15 cellular contexts compared by ENCODE assay signal in the genomic region with DNA sequence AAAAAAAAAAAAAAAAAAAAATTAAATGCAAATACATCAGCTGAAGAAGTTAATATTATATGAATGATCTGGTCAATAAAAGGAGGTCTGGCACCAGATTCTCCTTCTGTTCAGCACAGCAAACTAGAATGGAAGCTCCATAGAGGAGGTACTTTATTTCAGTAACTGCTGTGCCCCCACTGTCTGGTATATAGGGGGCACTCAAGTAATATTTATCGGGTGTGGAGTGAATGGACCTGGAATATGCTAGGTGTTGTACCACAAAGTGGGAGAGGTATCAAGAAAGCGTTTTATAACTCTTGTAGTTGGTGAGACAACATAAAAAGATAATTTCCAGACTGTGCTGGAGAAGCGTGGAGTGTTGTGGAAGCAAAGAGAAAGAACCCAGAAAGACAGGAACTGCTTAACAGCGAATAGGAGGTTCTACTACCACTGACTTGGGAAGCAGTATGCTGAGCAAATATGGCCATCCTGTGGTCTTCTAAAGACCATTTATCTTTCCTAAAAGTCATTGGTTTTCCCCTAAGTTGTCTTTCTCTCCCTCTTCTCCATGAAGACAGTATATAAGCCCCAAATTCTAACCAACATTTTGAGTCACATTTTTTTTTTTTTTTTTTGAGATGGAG. TPM values are rescaled to one million over a fixed set of nuclear protein-coding genes. Genes with fewer than 3 reads are reported as not detected.
DNase-seq lines count a peak whose midpoint lies in the region; ATAC-seq, FAIRE-seq and TF ChIP-seq lines count a peak whose summit lies in the region.
"Had no signal": no experiment of that assay in that cellular context is flagged by ENCODE, and none has a peak within 500 bp of the region (broad histone marks: within the 10 kb centered on the region; RNA-seq: fewer than 3 reads in every experiment).

No MANE protein-coding gene starts in this region.

- no peak overlapping the region for H3K9ac ChIP-seq in endothelial cell of umbilical vein (replicated peaks; ENCODE audit: extremely low read depth, insufficient read depth, low read length)

- intact Hi-C loops in left ventricle myocardium inferior (cut with micrococcal nuclease) (no loop called here), left cardiac atrium (cut with DNase I) (no loop called here), endothelial cell of umbilical vein (cut with micrococcal nuclease) (loop anchor here (1.0 kb wide), 2 partner anchors 277 to 335 kb away; no protein-coding TSS in a partner anchor)

- H3K4me1 ChIP-seq in left ventricle myocardium inferior (no peaks in the 10 kb centered on the region), endothelial cell of umbilical vein (ENCODE audit: control insufficient read depth, extremely low read depth, insufficient read depth, low read length) (no peaks in the 10 kb centered on the region)
- H3K4me1 ChIP-seq: suprapubic skin had no signal

- H3K27me3 ChIP-seq in left ventricle myocardium inferior (ENCODE audit: low read depth) (peaks cover 3% of the 10 kb centered on the region), endothelial cell of umbilical vein (ENCODE audit: control insufficient read depth in 2 of 2, insufficient read depth in 2 of 2, low read length in 2 of 2) (no peaks in the 10 kb centered on the region)
- H3K27me3 ChIP-seq: suprapubic skin had no signal

- H3K79me2 ChIP-seq in endothelial cell of umbilical vein (ENCODE audit: control insufficient read depth, insufficient read depth, low read length): no peaks in the 10 kb centered on the region

- no peak overlapping the region for H3K4me3 Mint-ChIP-seq in type B pancreatic cell
- peak overlapping the region in 1 of 2 donors; percentile 2 for H3K4me3 Mint-ChIP-seq in effector memory CD8-positive, alpha-beta T cell
- H3K4me3 Mint-ChIP-seq: CD8-positive, alpha-beta memory T cell had no signal

- no peak overlapping the region for H3K4me2 ChIP-seq in endothelial cell of umbilical vein (ENCODE audit: insufficient read depth, low read length)

- dilution Hi-C loops in endothelial cell of umbilical vein (cut with MboI; ENCODE audit: extremely low pct_ligation_motif_present, low sequenced_read_pairs): no loop called here

- no peak overlapping the region for H2AFZ ChIP-seq in endothelial cell of umbilical vein (ENCODE audit: low read depth, low read length)

- peaks cover 6% of the 10 kb centered on the region for H3K27me3 Mint-ChIP-seq in type B pancreatic cell
- peaks cover 0 to 15% of the 10 kb centered on the region in 2 donors for H3K27me3 Mint-ChIP-seq in effector memory CD8-positive, alpha-beta T cell

- no TSS peak for BruUV-seq in endothelial cell of umbilical vein (replicated peaks; lab: Mats Ljungman, UMichigan)

- H3K9me3 ChIP-seq in left ventricle myocardium inferior (replicated peaks): no peaks in the 10 kb centered on the region
- no peaks in the 10 kb centered on the region for H3K9me3 ChIP-seq in endothelial cell of umbilical vein (replicated peaks; ENCODE audit: control insufficient read depth, insufficient read depth, low read length)
- H3K9me3 ChIP-seq: suprapubic skin had no signal

- TF ChIP-seq CTCF in left ventricle myocardium inferior (IDR thresholded peaks at IDR 0.05; ENCODE audit: borderline replicate concordance): peak; percentile 33
- no peak for TF ChIP-seq CTCF in endothelial cell of umbilical vein (IDR thresholded peaks at IDR 0.05; ENCODE audit: extremely low read depth in 1 of 2, insufficient read depth in 1 of 2, low read depth in 1 of 2, low read length in 2 of 2)
- peak; percentile 35 for TF ChIP-seq CTCF in type B pancreatic cell (conservative IDR thresholded peaks at IDR 0.05)

- FAIRE-seq in endothelial cell of umbilical vein (lab: Jason Lieb, UNC): no peak
- FAIRE-seq: GM18507 had no signal

- H3K9me3 Mint-ChIP-seq in type B pancreatic cell: peaks cover 3% of the 10 kb centered on the region
- no peaks in the 10 kb centered on the region for H3K9me3 Mint-ChIP-seq in effector memory CD8-positive, alpha-beta T cell
- H3K9me3 Mint-ChIP-seq: CD8-positive, alpha-beta memory T cell had no signal

- H3K36me3 Mint-ChIP-seq in type B pancreatic cell: no peaks in the 10 kb centered on the region
- no peaks in the 10 kb centered on the region for H3K36me3 Mint-ChIP-seq in effector memory CD8-positive, alpha-beta T cell (ENCODE audit: insufficient read depth)
- H3K36me3 Mint-ChIP-seq: CD8-positive, alpha-beta memory T cell had no signal

- no peaks in the 10 kb centered on the region for H3K9me1 ChIP-seq in endothelial cell of umbilical vein (replicated peaks; ENCODE audit: control insufficient read depth, extremely low read depth, insufficient read depth, low read length)

- H3K4me1 Mint-ChIP-seq in type B pancreatic cell (ENCODE audit: unreplicated experiment): no peaks in the 10 kb centered on the region
- H3K4me1 Mint-ChIP-seq in effector memory CD8-positive, alpha-beta T cell (ENCODE audit: low read depth in 2 of 2): peaks cover 4 to 5% of the 10 kb centered on the region in 2 donors

- H3K27ac Mint-ChIP-seq in type B pancreatic cell: no peak overlapping the region
- H3K27ac Mint-ChIP-seq in effector memory CD8-positive, alpha-beta T cell: no peak overlapping the region
- H3K27ac Mint-ChIP-seq: CD8-positive, alpha-beta memory T cell had no signal

- TF ChIP-seq POLR2A in endothelial cell of umbilical vein (IDR thresholded peaks at IDR 0.05; ENCODE audit: low read depth, low read length): no peak

- DNase-seq in left ventricle myocardium inferior: no peak
- no peak for DNase-seq in left cardiac atrium
- DNase-seq in NCI-H69 (lab: John Stamatoyannopoulos, UW): peak; percentile 70
- peak; percentile 15 for DNase-seq in endothelial cell of umbilical vein (ENCODE audit: low read depth, low spot score)
- DNase-seq in type B pancreatic cell (ENCODE audit: extremely low spot score, unreplicated experiment): no peak
- no peak for DNase-seq in effector memory CD8-positive, alpha-beta T cell
- DNase-seq in NK-92 (lab: John Stamatoyannopoulos, UW; ENCODE audit: unreplicated experiment): no peak
- no peak for DNase-seq in caudate nucleus (lab: John Stamatoyannopoulos, UW)
- DNase-seq: activated gamma-delta T cell treated with Interleukin-2 at 50 U/mL for 16 hours; effector CD8-positive, alpha-beta T cell; stimulated activated CD4-positive, alpha-beta T cell treated with anti-CD3 and anti-CD28 coated beads, Interleukin-4, amount 100 ng/mL, for 4 hours had no signal

- CTCF ChIA-PET in endothelial cell of umbilical vein (lab: Charles Lee): interaction anchor here (0.6 to 1.4 kb wide), 9 partner anchors 14 to 380 kb away, joined by 3 to 6 read pairs (median 4); no protein-coding TSS in a partner anchor

- ATAC-seq in left cardiac atrium: no peak
- ATAC-seq in effector memory CD8-positive, alpha-beta T cell (replicated peaks): no peak

- H4K20me1 ChIP-seq in endothelial cell of umbilical vein (replicated peaks; ENCODE audit: control insufficient read depth, extremely low read depth, insufficient read depth, low read length): no peaks in the 10 kb centered on the region

- POLR2A ChIA-PET in endothelial cell of umbilical vein (lab: Charles Lee): no interaction called here

- H3K4me3 ChIP-seq in left ventricle myocardium inferior (no peak overlapping the region), endothelial cell of umbilical vein (replicated peaks in 1 of 3; ENCODE audit: insufficient read depth in 1 of 3, low read depth in 1 of 3, low read length in 3 of 3) (no peak overlapping the region)
- H3K4me3 ChIP-seq: suprapubic skin had no signal

- H3K27ac ChIP-seq in left ventricle myocardium inferior (replicated peaks) (no peak overlapping the region), endothelial cell of umbilical vein (ENCODE audit: insufficient read depth, low read depth, low read length) (no peak overlapping the region), caudate nucleus (ENCODE audit: low read depth, low read length) (no peak overlapping the region)
- H3K27ac ChIP-seq: suprapubic skin, VCaP had no signal

- H3K36me3 ChIP-seq in left ventricle myocardium inferior: no peaks in the 10 kb centered on the region
- no peaks in the 10 kb centered on the region for H3K36me3 ChIP-seq in endothelial cell of umbilical vein (ENCODE audit: control insufficient read depth in 2 of 2, extremely low read depth in 1 of 2, insufficient read depth in 2 of 2, low read length in 2 of 2)
- H3K36me3 ChIP-seq: suprapubic skin had no signal

TF ChIP-seq in endothelial cell of umbilical vein, 7 proteins besides CTCF, POLR2A, EP300 and RAD21:
- TF ChIP-seq POLR2AphosphoS5 (IDR thresholded peaks at IDR 0.05; ENCODE audit: insufficient read depth, low read depth, low read length): no peak
- no peak for TF ChIP-seq EZH2 (IDR thresholded peaks at IDR 0.05; ENCODE audit: borderline replicate concordance, low read depth, low read length, severe bottlenecking)
- no peak for TF ChIP-seq FOS (IDR thresholded peaks at IDR 0.05; ENCODE audit: borderline replicate concordance, insufficient read depth, low read length)
- TF ChIP-seq MYC (IDR thresholded peaks at IDR 0.05; ENCODE audit: low read depth, low read length): no peak
- TF ChIP-seq, protein P1, sequence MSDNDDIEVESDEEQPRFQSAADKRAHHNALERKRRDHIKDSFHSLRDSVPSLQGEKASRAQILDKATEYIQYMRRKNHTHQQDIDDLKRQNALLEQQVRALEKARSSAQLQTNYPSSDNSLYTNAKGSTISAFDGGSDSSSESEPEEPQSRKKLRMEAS (IDR thresholded peaks at IDR 0.05; ENCODE audit: insufficient read depth, insufficient read length): no peak

RNA-seq across cellular contexts. Expression of gene PRKCA, which starts 12.2 kb away (rescaled TPM):
- total RNA-seq in left ventricle myocardium inferior: 5.6 TPM
- 1 to 10 TPM; 6.4 to 7.7 TPM for total RNA-seq in left cardiac atrium
- total RNA-seq in endothelial cell of umbilical vein: 27.3 and 34.2 TPM in 2 replicates
- 5.8 and 7.5 TPM in 2 replicates for polyA plus RNA-seq in endothelial cell of umbilical vein
- 10.0 and 10.9 TPM in 2 replicates for polyA plus RNA-seq in endothelial cell of umbilical vein (2011; cell fraction: cytosol; rRNA removed)
- 16.5 and 20.3 TPM in 2 replicates for polyA plus RNA-seq in endothelial cell of umbilical vein (2011; cell fraction: nucleus; rRNA removed)
- 16.5 and 17.0 TPM in 2 replicates for polyA plus RNA-seq in endothelial cell of umbilical vein (2012)
- polyA minus RNA-seq in endothelial cell of umbilical vein: 19.5 and 19.9 TPM in 2 replicates
- 9.7 TPM for polyA minus RNA-seq in endothelial cell of umbilical vein (2011; cell fraction: cytosol; rRNA and poly(A)+ RNA removed)
- 31.4 and 39.5 TPM in 2 replicates for polyA minus RNA-seq in endothelial cell of umbilical vein (2011; cell fraction: nucleus; rRNA and poly(A)+ RNA removed)
- 13.4 and 16.1 TPM in 2 replicates for total RNA-seq in type B pancreatic cell (ENCODE audit: low replicate concordance)

Comparison
In these comparisons a context has a peak if more than half of its experiments do, and no peak if none do; other contexts are left out.
1. DNase-seq: peak in NCI-H69 (single experiment) and endothelial cell of umbilical vein (single experiment); none in left ventricle myocardium inferior (single experiment), left cardiac atrium (single experiment), type B pancreatic cell (single experiment), effector memory CD8-positive, alpha-beta T cell (0 of 3), NK-92 (single experiment) and caudate nucleus (0 of 61).
2. CTCF ChIP-seq: peak in left ventricle myocardium inferior (single experiment) and type B pancreatic cell (single experiment); none in endothelial cell of umbilical vein (0 of 2).